14 cellular contexts compared by ENCODE assay signal in the genomic region with DNA sequence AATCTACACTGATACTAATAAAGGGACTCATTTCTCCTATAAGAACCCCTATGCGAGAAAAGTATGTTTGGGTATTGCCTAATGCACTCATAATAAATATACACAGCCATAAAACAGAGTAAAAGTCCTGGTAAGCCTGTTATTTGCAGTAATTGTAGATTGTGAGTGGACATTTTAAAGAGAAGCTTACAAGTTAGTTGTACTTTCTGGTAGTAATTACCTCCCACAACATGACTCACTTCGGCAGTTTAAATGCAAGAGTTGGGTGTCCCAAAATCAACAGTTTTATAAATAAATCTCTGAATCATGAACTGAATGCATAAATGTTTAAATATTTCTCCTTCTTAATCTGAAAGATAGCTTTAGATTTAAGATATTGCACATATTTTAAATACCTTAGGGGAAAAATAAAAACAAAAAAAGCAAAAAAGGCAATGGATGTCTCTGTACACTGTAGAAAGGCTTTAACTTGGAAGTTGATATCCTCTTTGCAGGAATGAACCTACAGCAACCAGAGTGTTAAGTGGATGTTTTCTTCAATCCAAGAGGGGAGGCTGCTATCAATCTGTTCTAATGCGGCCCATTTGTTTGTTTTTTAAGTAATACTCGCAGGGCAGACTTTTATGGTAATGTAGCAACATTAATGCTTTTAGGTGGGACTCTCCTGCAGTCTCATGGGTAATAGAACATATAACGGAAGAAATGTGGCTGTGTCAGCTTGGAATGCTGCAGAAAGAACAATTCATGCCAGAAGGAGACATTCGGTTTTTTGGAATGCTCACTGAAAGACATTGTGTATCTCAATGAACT. TPM values are rescaled to one million over a fixed set of nuclear protein-coding genes. Genes with fewer than 3 reads are reported as not detected.
DNase-seq lines count a peak whose midpoint lies in the region; ATAC-seq, FAIRE-seq and TF ChIP-seq lines count a peak whose summit lies in the region.
"Had no signal": no experiment of that assay in that cellular context is flagged by ENCODE, and none has a peak within 500 bp of the region (broad histone marks: within the 10 kb centered on the region; RNA-seq: fewer than 3 reads in every experiment).

No MANE protein-coding gene starts in this region.

- peaks cover 16% of the 10 kb centered on the region for H3K4me1 Mint-ChIP-seq in astrocyte (ENCODE audit: low read depth, unreplicated experiment)
- no peaks in the 10 kb centered on the region for H3K4me1 Mint-ChIP-seq in activated naive CD4-positive, alpha-beta T cell treated with anti-CD3 and anti-CD28 coated beads for 36 hours (ENCODE audit: low read depth)
- no peaks in the 10 kb centered on the region for H3K4me1 Mint-ChIP-seq in naive thymus-derived CD8-positive, alpha-beta T cell
- H3K4me1 Mint-ChIP-seq: activated naive CD8-positive, alpha-beta T cell treated with anti-CD3 and anti-CD28 coated beads, Interleukin-2, amount 50 U/mL, for 24 hours had no signal

- peak overlapping the region; percentile 74 for H3K4me2 ChIP-seq in astrocyte (ENCODE audit: low read length)

- peak overlapping the region; percentile 31 for H3K4me3 ChIP-seq in astrocyte (ENCODE audit: insufficient read depth, low read depth, low read length)
- H3K4me3 ChIP-seq: lung, skin epidermis had no signal

- no peaks in the 10 kb centered on the region for H3K27me3 Mint-ChIP-seq in astrocyte (ENCODE audit: low read depth, unreplicated experiment)
- no peaks in the 10 kb centered on the region for H3K27me3 Mint-ChIP-seq in activated naive CD4-positive, alpha-beta T cell treated with anti-CD3 and anti-CD28 coated beads for 36 hours (ENCODE audit: low read depth)
- H3K27me3 Mint-ChIP-seq in naive thymus-derived CD8-positive, alpha-beta T cell = peaks cover 0 to 10% (median 3%) of the 10 kb centered on the region in 5 donors
- H3K27me3 Mint-ChIP-seq: activated naive CD8-positive, alpha-beta T cell treated with anti-CD3 and anti-CD28 coated beads, Interleukin-2, amount 50 U/mL, for 24 hours had no signal

- TF ChIP-seq CTCF in astrocyte (IDR thresholded peaks at IDR 0.05; ENCODE audit: insufficient read depth, low read depth, low read length) = no peak

- peak overlapping the region; percentile 30 for H2AFZ ChIP-seq in astrocyte (ENCODE audit: low read depth, low read length)

- no peaks in the 10 kb centered on the region for H3K36me3 ChIP-seq in astrocyte (ENCODE audit: insufficient read depth, low read length)

- intact Hi-C loops in activated naive CD4-positive, alpha-beta T cell treated with anti-CD3 and anti-CD28 coated beads for 36 hours (cut with micrococcal nuclease) = no loop called here

- peak overlapping the region; percentile 56 for H3K9ac ChIP-seq in astrocyte (ENCODE audit: low read length)

- H3K27ac ChIP-seq in astrocyte (ENCODE audit: low read depth, low read length) = peak overlapping the region; percentile 73

- peaks cover 28% of the 10 kb centered on the region for H3K4me1 ChIP-seq in astrocyte (ENCODE audit: insufficient read depth, low read length)

- CTCF ChIA-PET in activated naive CD4-positive, alpha-beta T cell treated with anti-CD3 and anti-CD28 coated beads for 36 hours (lab: Charles Lee) = no interaction called here

- H3K27ac Mint-ChIP-seq in astrocyte (ENCODE audit: unreplicated experiment) = no peak overlapping the region
- no peak overlapping the region for H3K27ac Mint-ChIP-seq in activated naive CD4-positive, alpha-beta T cell treated with anti-CD3 and anti-CD28 coated beads for 36 hours
- no peak overlapping the region for H3K27ac Mint-ChIP-seq in naive thymus-derived CD8-positive, alpha-beta T cell
- H3K27ac Mint-ChIP-seq: activated CD8-positive, alpha-beta T cell treated with anti-CD3 and anti-CD28 coated beads for 36 hours; activated naive CD8-positive, alpha-beta T cell treated with anti-CD3 and anti-CD28 coated beads, Interleukin-2, amount 50 U/mL, for 24 hours had no signal

- DNase-seq in H54 (ENCODE audit: insufficient read length, low spot score) (peak; percentile 9), astrocyte (ENCODE audit: low read depth) (peak; percentile 84), hepatic stellate cell (ENCODE audit: low spot score) (peak; percentile 56), superior temporal gyrus (ENCODE audit: extremely low spot score) (peak; percentile 46), urothelium cell line (ENCODE audit: low spot score) (no peak)
- no peak for DNase-seq in activated naive CD4-positive, alpha-beta T cell treated with anti-CD3 and anti-CD28 coated beads for 36 hours
- no peak for DNase-seq in naive thymus-derived CD8-positive, alpha-beta T cell
- DNase-seq: activated CD8-positive, alpha-beta T cell treated with anti-CD3 and anti-CD28 coated beads for 36 hours; activated naive CD8-positive, alpha-beta T cell treated with anti-CD3 and anti-CD28 coated beads, Interleukin-2, amount 50 U/mL, for 24 hours; DMS53; Karpas-422; NCI-H748 treated with DMSO at 0.1 percent for 48 hours had no signal

- no peaks in the 10 kb centered on the region for H3K27me3 ChIP-seq in astrocyte (ENCODE audit: insufficient read depth, low read length)

- no peaks in the 10 kb centered on the region for H3K79me2 ChIP-seq in astrocyte (ENCODE audit: insufficient read depth, low read length)

- no peak for ATAC-seq in naive thymus-derived CD8-positive, alpha-beta T cell
- ATAC-seq: activated CD8-positive, alpha-beta T cell treated with anti-CD3 and anti-CD28 coated beads for 36 hours; activated naive CD8-positive, alpha-beta T cell treated with anti-CD3 and anti-CD28 coated beads, Interleukin-2, amount 50 U/mL, for 24 hours had no signal

- H3K9me3 ChIP-seq in astrocyte (ENCODE audit: insufficient read depth, low read depth, low read length) = no peaks in the 10 kb centered on the region

- FAIRE-seq in H54 (lab: Jason Lieb, UNC) (peak; percentile 30), astrocyte (lab: Jason Lieb, UNC) (peak; percentile 88), urothelium cell line (lab: Jason Lieb, UNC) (no peak)

- POLR2A ChIA-PET in naive thymus-derived CD8-positive, alpha-beta T cell (lab: Charles Lee) = no interaction called here

- no peak for TF ChIP-seq POLR2A in H54 (IDR thresholded peaks at IDR 0.05; ENCODE audit: low read depth, low read length)

- no peak overlapping the region for H3K4me3 Mint-ChIP-seq in astrocyte (ENCODE audit: unreplicated experiment)
- H3K4me3 Mint-ChIP-seq in activated naive CD4-positive, alpha-beta T cell treated with anti-CD3 and anti-CD28 coated beads for 36 hours = no peak overlapping the region
- no peak overlapping the region for H3K4me3 Mint-ChIP-seq in naive thymus-derived CD8-positive, alpha-beta T cell
- H3K4me3 Mint-ChIP-seq: activated CD8-positive, alpha-beta T cell treated with anti-CD3 and anti-CD28 coated beads for 36 hours; activated naive CD8-positive, alpha-beta T cell treated with anti-CD3 and anti-CD28 coated beads, Interleukin-2, amount 50 U/mL, for 24 hours had no signal

- H3K36me3 Mint-ChIP-seq in astrocyte (ENCODE audit: low read depth, unreplicated experiment) = no peaks in the 10 kb centered on the region
- no peaks in the 10 kb centered on the region for H3K36me3 Mint-ChIP-seq in activated naive CD4-positive, alpha-beta T cell treated with anti-CD3 and anti-CD28 coated beads for 36 hours (ENCODE audit: low read depth)
- H3K36me3 Mint-ChIP-seq in naive thymus-derived CD8-positive, alpha-beta T cell = no peaks in the 10 kb centered on the region

- peaks cover 3% of the 10 kb centered on the region for H3K9me3 Mint-ChIP-seq in astrocyte (ENCODE audit: unreplicated experiment)
- H3K9me3 Mint-ChIP-seq in activated naive CD4-positive, alpha-beta T cell treated with anti-CD3 and anti-CD28 coated beads for 36 hours = no peaks in the 10 kb centered on the region
- H3K9me3 Mint-ChIP-seq in naive thymus-derived CD8-positive, alpha-beta T cell = no peaks in the 10 kb centered on the region
- H3K9me3 Mint-ChIP-seq: activated CD8-positive, alpha-beta T cell treated with anti-CD3 and anti-CD28 coated beads for 36 hours; activated naive CD8-positive, alpha-beta T cell treated with anti-CD3 and anti-CD28 coated beads, Interleukin-2, amount 50 U/mL, for 24 hours had no signal

- no peaks in the 10 kb centered on the region for H4K20me1 ChIP-seq in astrocyte (ENCODE audit: insufficient read depth, low read length)

RNA-seq across cellular contexts. Expression of gene ZEB1, which starts 57.3 kb away (rescaled TPM):
- total RNA-seq in astrocyte = 37.2 and 42.3 TPM in 2 replicates
- total RNA-seq in activated naive CD4-positive, alpha-beta T cell treated with anti-CD3 and anti-CD28 coated beads for 36 hours = 10 to 100 TPM; 24.8 to 29.1 TPM
- total RNA-seq in naive thymus-derived CD8-positive, alpha-beta T cell = 10 to 100 TPM; 65.3 to 72.4 TPM
- polyA plus RNA-seq in naive thymus-derived CD8-positive, alpha-beta T cell = 10 to 100 TPM; 25.2 to 35.6 (median 27.2) TPM

Comparison
In these comparisons a context has a peak if more than half of its experiments do, and no peak if none do; other contexts are left out.
1. DNase-seq: peak in H54 (single experiment), astrocyte (single experiment), hepatic stellate cell (single experiment) and superior temporal gyrus (single experiment); none in activated naive CD4-positive, alpha-beta T cell treated with anti-CD3 and anti-CD28 coated beads for 36 hours (single experiment), urothelium cell line (single experiment) and naive thymus-derived CD8-positive, alpha-beta T cell (0 of 10).